Comparison of ENCODE assay signal across 14 cellular contexts in genomic region chr14:21165670-21166069, GRCh38. TPM values are rescaled to one million over a fixed set of nuclear protein-coding genes. Genes with fewer than 3 reads are reported as not detected.
DNase-seq lines count a peak whose midpoint lies in the region; ATAC-seq and TF ChIP-seq lines count a peak whose summit lies in the region.
"Not testable (repeated sequence)": the region's sequence is repeated elsewhere in the genome, so short reads cannot be mapped to it uniquely, and the experiment has no call there.
"Had no signal": no experiment of that assay in that cellular context is flagged by ENCODE, and none has a peak within 500 bp of the region (broad histone marks: within the 10 kb centered on the region; RNA-seq: fewer than 3 reads in every experiment).

No MANE protein-coding gene starts in this region.

- not testable (repeated sequence) for H3K9me3 ChIP-seq in IMR-90 (ENCODE audit: control insufficient read depth, insufficient read depth, low read length)

- intact Hi-C loops in IMR-90 (cut with micrococcal nuclease); MCF 10A (cut with micrococcal nuclease); Right ventricle myocardium superior (cut with DNase I); left ventricle myocardium superior (cut with micrococcal nuclease); sciatic nerve (cut with DNase I): not testable (repeated sequence)

- not testable (repeated sequence) for H2AK9ac ChIP-seq in IMR-90 (replicated peaks; ENCODE audit: low read depth, low read length, poor library complexity)

- H4K20me1 ChIP-seq in IMR-90 (ENCODE audit: insufficient read depth, low read length) = not testable (repeated sequence)

- CTCF ChIA-PET in IMR-90 (lab: Yijun Ruan, JAX); MCF 10A (lab: Yijun Ruan, JAX): not testable (repeated sequence)

- not testable (repeated sequence) for H3K4ac ChIP-seq in IMR-90 (ENCODE audit: low read depth, low read length)

- not testable (repeated sequence) for H3K4me1 Mint-ChIP-seq in MCF 10A (ENCODE audit: insufficient read depth, unreplicated experiment)

- not testable (repeated sequence) for TF ChIP-seq RAD21 in IMR-90 (IDR thresholded peaks at IDR 0.05; ENCODE audit: low read length)

- POLR2A ChIA-PET in IMR-90 (lab: Charles Lee; ENCODE audit: unreplicated experiment); MCF 10A (lab: Yijun Ruan, JAX): not testable (repeated sequence)

- H3K27me3 Mint-ChIP-seq in MCF 10A (ENCODE audit: insufficient read depth, unreplicated experiment) = peaks cover 31% of the 10 kb centered on the region

- not testable (repeated sequence) for H3K9me1 ChIP-seq in IMR-90 (ENCODE audit: insufficient read depth, low read length)

- not testable (repeated sequence) for H4K8ac ChIP-seq in IMR-90 (ENCODE audit: low read depth in 2 of 2, low read length in 2 of 2)

- not testable (repeated sequence) for H3K4me2 ChIP-seq in IMR-90 (ENCODE audit: low read depth, low read length)

- not testable (repeated sequence) for H3K27ac Mint-ChIP-seq in MCF 10A (ENCODE audit: low read depth, unreplicated experiment)

- H2BK20ac ChIP-seq in IMR-90 (ENCODE audit: low read depth, low read length) = not testable (repeated sequence)

- not testable (repeated sequence) for H2AFZ ChIP-seq in IMR-90 (replicated peaks; ENCODE audit: low read length, poor library complexity)

- in situ Hi-C loops in IMR-90 (cut with MboI; ENCODE audit: low sequenced_read_pairs); astrocyte of the spinal cord (cut with HindIII; ENCODE audit: low sequenced_read_pairs): not testable (repeated sequence)

- not testable (repeated sequence) for H3K4me3 Mint-ChIP-seq in MCF 10A (ENCODE audit: unreplicated experiment)

- not testable (repeated sequence) for H3K4me3 ChIP-seq in IMR-90 (ENCODE audit: insufficient read depth, low read depth, low read length); astrocyte of the spinal cord (ENCODE audit: low read depth, low read length); fibroblast of pulmonary artery (replicated peaks; ENCODE audit: low read depth, low read length)

- H3K4me1 ChIP-seq in IMR-90 (ENCODE audit: control insufficient read depth, insufficient read depth, low read length) = not testable (repeated sequence)

- dilution Hi-C loops in IMR-90 (cut with HindIII; ENCODE audit: low sequenced_read_pairs, unreplicated experiment) = not testable (repeated sequence)

- not testable (repeated sequence) for H4K91ac ChIP-seq in IMR-90 (ENCODE audit: insufficient read depth, low read depth, low read length)

- H2BK15ac ChIP-seq in IMR-90 (ENCODE audit: low read depth, low read length) = not testable (repeated sequence)

- not testable (repeated sequence) for TF ChIP-seq CTCF in IMR-90 (conservative IDR thresholded peaks at IDR 0.05; ENCODE audit: low read depth, low read length); astrocyte of the spinal cord (IDR thresholded peaks at IDR 0.05; ENCODE audit: low read depth, low read length); MCF 10A (IDR thresholded peaks at IDR 0.05; ENCODE audit: unreplicated experiment); fibroblast of pulmonary artery (IDR thresholded peaks at IDR 0.05; ENCODE audit: low read length, missing control alignments)

- H3K27ac ChIP-seq in IMR-90 (ENCODE audit: insufficient read depth, low read length) = not testable (repeated sequence)

- not testable (repeated sequence) for H3K9me3 Mint-ChIP-seq in MCF 10A (ENCODE audit: unreplicated experiment)

- not testable (repeated sequence) for H2AK5ac ChIP-seq in IMR-90 (ENCODE audit: low read depth, low read length)

- not testable (repeated sequence) for H3K79me1 ChIP-seq in IMR-90 (ENCODE audit: low read depth in 1 of 2, low read length in 2 of 2)

- H3K56ac ChIP-seq in IMR-90 (ENCODE audit: extremely low read depth, insufficient read depth, low read length) = not testable (repeated sequence)

- H3K36me3 ChIP-seq in IMR-90 (ENCODE audit: control insufficient read depth, insufficient read depth, low read length) = not testable (repeated sequence)

- not testable (repeated sequence) for H3K9ac ChIP-seq in IMR-90 (ENCODE audit: low read depth, low read length)

- H2BK5ac ChIP-seq in IMR-90 (ENCODE audit: low read depth, low read length, poor library complexity, severe bottlenecking) = not testable (repeated sequence)

- not testable (repeated sequence) for TF ChIP-seq POLR2A in IMR-90 (IDR thresholded peaks at IDR 0.05; ENCODE audit: low read depth, low read length)

- DNase-seq in IMR-90; Right ventricle myocardium superior; left ventricle myocardium superior; sciatic nerve (ENCODE audit: low spot score): not testable (repeated sequence)
- DNase-seq in astrocyte of the spinal cord (ENCODE audit: low read depth, low spot score) (peak; percentile 9), MCF 10A (ENCODE audit: unreplicated experiment) (peak; percentile 6), fibroblast of pulmonary artery (ENCODE audit: low read depth) (peak; percentile 23)

- H3K27me3 ChIP-seq in IMR-90 (ENCODE audit: control insufficient read depth, insufficient read depth, low read length) = peaks cover 15% of the 10 kb centered on the region

- peak; percentile 35; the same call in 1 of the 2 replicates for ATAC-seq in IMR-90 (ENCODE audit: low read depth)
- peak; percentile 88 for ATAC-seq in Right ventricle myocardium superior (ENCODE audit: poor library complexity)
- peak; percentile 81 for ATAC-seq in left ventricle myocardium superior
- peak; percentile 58 for ATAC-seq in sciatic nerve

- H2BK120ac ChIP-seq in IMR-90 (ENCODE audit: low read depth, low read length) = not testable (repeated sequence)

- H4K5ac ChIP-seq in IMR-90 (ENCODE audit: low read depth, low read length) = not testable (repeated sequence)

- not testable (repeated sequence) for H3K36me3 Mint-ChIP-seq in MCF 10A (ENCODE audit: insufficient read depth, unreplicated experiment)

- not testable (repeated sequence) for BruUV-seq in IMR-90 (replicated peaks; lab: Mats Ljungman, UMichigan); MCF 10A (replicated peaks; lab: Mats Ljungman, UMichigan)

- H3K18ac ChIP-seq in IMR-90 (ENCODE audit: low read depth, low read length) = not testable (repeated sequence)

- WGBS in IMR-90 (ENCODE audit: extremely low coverage in 2 of 2, insufficient read length in 1 of 2), 2 experiments = no CpG with 5 or more reads among the region's 1 CpG

- H3K14ac ChIP-seq in IMR-90 (replicated peaks; ENCODE audit: low read depth, low read length) = not testable (repeated sequence)

- not testable (repeated sequence) for H3K23ac ChIP-seq in IMR-90 (ENCODE audit: low read depth, low read length)

RNA-seq across cellular contexts. Expression of gene OR5AU1, which starts 9.8 kb away (rescaled TPM):
- total RNA-seq in IMR-90 (2012; rRNA removed) (not detected in 2 replicates), MCF 10A (2022) (not detected in 2 replicates), Right ventricle myocardium superior (not detected), left ventricle myocardium superior (not detected), sciatic nerve (not detected)
- polyA plus RNA-seq in IMR-90 (2012; rRNA removed) = not detected in 2 replicates
- not detected in 2 replicates for polyA plus RNA-seq in IMR-90 (2012; cell fraction: cytosol; rRNA removed)
- not detected in 2 replicates for polyA plus RNA-seq in IMR-90 (2012; cell fraction: nucleus; rRNA removed; ENCODE audit: low replicate concordance)
- total RNA-seq: A172; A673; CD4-positive, alpha-beta memory T cell; GM23248; H1; H7 had no signal
- polyA plus RNA-seq: BJ; CD4-positive, alpha-beta memory T cell; GM23248; H1 had no signal

Comparison
In these comparisons a context has a peak if more than half of its experiments do, and no peak if none do; other contexts are left out.
1. ATAC-seq: peak in every context shown above with its lines; median percentile 88 in Right ventricle myocardium superior; 81 in left ventricle myocardium superior; 58 in sciatic nerve; 35 in IMR-90.